ENCODE assay signal across 35 cellular contexts in the genomic region with DNA sequence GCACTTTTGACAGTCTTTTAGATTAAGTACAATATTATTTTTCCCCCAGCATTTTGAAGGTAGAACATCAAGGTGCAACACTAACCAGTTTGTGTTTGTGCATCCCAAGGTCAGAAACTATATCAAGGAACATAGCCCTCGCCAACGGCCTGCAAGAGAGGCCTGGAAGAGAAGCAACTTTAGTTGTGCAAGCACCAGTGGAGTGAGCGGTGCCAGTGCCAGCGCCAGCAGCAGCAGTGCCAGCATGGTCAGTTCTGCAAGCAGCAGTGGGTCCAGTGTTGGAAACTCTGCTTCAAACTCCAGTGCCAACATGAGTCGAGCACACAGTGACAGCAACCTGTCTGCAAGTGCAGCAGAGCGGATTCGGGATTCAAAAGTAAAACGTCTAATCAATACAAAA.
"Had no signal": no experiment of that assay in that cellular context is flagged by ENCODE, and none has a peak within 500 bp of the region (broad histone marks: within the 10 kb centered on the region; RNA-seq: fewer than 3 reads in every experiment).

No MANE protein-coding gene starts in this region.

- H3K9me3 Mint-ChIP-seq: activated B cell treated with CpG ODN at 0.5 μM for 24 hours; activated CD4-positive, alpha-beta memory T cell treated with anti-CD3 and anti-CD28 coated beads for 36 hours; activated CD4-positive, alpha-beta T cell treated with anti-CD3 and anti-CD28 coated beads, Interleukin-2, amount 10 ng/mL, durations not matched to agents 24 days and 14 days; activated CD8-positive, alpha-beta T cell treated with anti-CD3 and anti-CD28 coated beads for 36 hours; activated naive CD4-positive, alpha-beta T cell treated with anti-CD3 and anti-CD28 coated beads for 36 hours; activated naive CD8-positive, alpha-beta T cell treated with anti-CD3 and anti-CD28 coated beads, Interleukin-2, amount 10 ng/mL, durations not matched to agents 7 days and 5 days; activated naive CD8-positive, alpha-beta T cell treated with anti-CD3 and anti-CD28 coated beads, Interleukin-2, amount 50 U/mL, for 24 hours; activated T-cell treated with anti-CD3 and anti-CD28 coated beads, Interleukin-2, amount 50 U/mL, for 4 hours; activated T-cell treated with anti-CD3 and anti-CD28 coated beads, Interleukin-2, amount 50 U/mL, for 72 hours; activated T-helper 1 cell treated with anti-CD3 and anti-CD28 coated beads, Interleukin-12 subunit alpha, Interleukin-12 subunit beta, Interleukin-2, Interleukin-4 antibody, amounts not matched to agents 30 ng/mL and 10 ng/mL and 1 ng/mL, durations not matched to agents 14 hours and 24 hours and 36 hours; activated T-helper 17 cell treated with anti-CD3 and anti-CD28 coated beads, Interleukin-2, amount 50 U/mL, for 72 hours; brain; T-helper 1 cell treated with Interleukin-12 subunit alpha and Interleukin-12 subunit beta and Interleukin-4 antibody, amounts not matched to agents 30 μg/mL and 1 μg/mL, for 36 hours; T-helper 2 cell treated with Interferon-gamma antibody and Interleukin-4, amounts not matched to agents 5 μg/mL and 100 μg/mL, for 36 hours had no signal

- DNase-seq: activated B cell treated with CpG ODN at 0.5 μM for 24 hours; activated CD4-positive, alpha-beta memory T cell treated with anti-CD3 and anti-CD28 coated beads for 36 hours; activated CD4-positive, alpha-beta T cell treated with anti-CD3 and anti-CD28 coated beads for 4 hours; activated CD4-positive, alpha-beta T cell treated with anti-CD3 and anti-CD28 coated beads, Interleukin-2, amount 10 ng/mL, durations not matched to agents 24 days and 14 days; activated CD4-positive, alpha-beta T cell treated with anti-CD3 and anti-CD28 coated beads, Interleukin-2, amount 50 U/mL, for 1 hour; activated CD4-positive, alpha-beta T cell treated with anti-CD3 and anti-CD28 coated beads, Interleukin-2, amount 50 U/mL, for 4 hours; activated CD4-positive, CD25-positive, alpha-beta regulatory T cell treated with anti-CD3 and anti-CD28 coated beads, Interleukin-2, amount 50 U/mL, for 72 hours; activated CD8-positive, alpha-beta memory T cell treated with anti-CD3 and anti-CD28 coated beads, Interleukin-2, amount 50 U/mL, for 4 hours; activated CD8-positive, alpha-beta T cell treated with anti-CD3 and anti-CD28 coated beads for 36 hours; activated effector memory CD4-positive, alpha-beta T cell treated with anti-CD3 and anti-CD28 coated beads, Interleukin-2, amount 50 U/mL, for 16 hours; activated gamma-delta T cell treated with Interleukin-2 at 50 U/mL for 16 hours; activated naive CD4-positive, alpha-beta T cell; activated naive CD4-positive, alpha-beta T cell treated with anti-CD3 and anti-CD28 coated beads for 36 hours; activated naive CD4-positive, alpha-beta T cell treated with anti-CD3 and anti-CD28 coated beads, Interleukin-2, amount 50 U/mL, for 16 hours; activated naive CD8-positive, alpha-beta T cell treated with anti-CD3 and anti-CD28 coated beads, Interleukin-2, amount 10 ng/mL, durations not matched to agents 7 days and 5 days; activated naive CD8-positive, alpha-beta T cell treated with anti-CD3 and anti-CD28 coated beads, Interleukin-2, amount 50 U/mL, for 24 hours; activated T-cell treated with anti-CD3 and anti-CD28 coated beads for 4 hours; activated T-cell treated with anti-CD3 and anti-CD28 coated beads, Interleukin-2, amount 50 U/mL, for 1 hour; activated T-cell treated with anti-CD3 and anti-CD28 coated beads, Interleukin-2, amount 50 U/mL, for 4 hours; activated T-cell treated with anti-CD3 and anti-CD28 coated beads, Interleukin-2, amount 50 U/mL, for 72 hours; central memory CD4-positive, alpha-beta T cell; T-helper 1 cell; T-helper 2 cell; T-helper 9 cell had no signal

- FAIRE-seq: bronchial epithelial cell, TTC549 had no signal

- ATAC-seq: activated CD8-positive, alpha-beta T cell treated with anti-CD3 and anti-CD28 coated beads for 36 hours; activated naive CD8-positive, alpha-beta T cell treated with anti-CD3 and anti-CD28 coated beads, Interleukin-2, amount 50 U/mL, for 24 hours; activated T-cell treated with anti-CD3 and anti-CD28 coated beads, Interleukin-2, amount 50 U/mL, for 4 hours; activated T-cell treated with anti-CD3 and anti-CD28 coated beads, Interleukin-2, amount 50 U/mL, for 72 hours; activated T-helper 17 cell treated with anti-CD3 and anti-CD28 coated beads, Interleukin-2, amount 50 U/mL, for 72 hours had no signal

- H3K4me3 ChIP-seq: ascending aorta, cardiac muscle cell had no signal

- H3K27ac ChIP-seq: ascending aorta, cardiac muscle cell, VCaP had no signal

- H3K27me3 ChIP-seq: ascending aorta, cardiac muscle cell had no signal

- H3K36me3 Mint-ChIP-seq: activated naive CD8-positive, alpha-beta T cell had no signal

- H3K9me3 ChIP-seq: ascending aorta had no signal

- H3K27ac Mint-ChIP-seq: activated B cell treated with CpG ODN at 0.5 μM for 24 hours; activated CD4-positive, alpha-beta memory T cell treated with anti-CD3 and anti-CD28 coated beads for 36 hours; activated CD4-positive, alpha-beta T cell treated with anti-CD3 and anti-CD28 coated beads, Interleukin-2, amount 10 ng/mL, durations not matched to agents 24 days and 14 days; activated CD8-positive, alpha-beta T cell treated with anti-CD3 and anti-CD28 coated beads for 36 hours; activated naive CD4-positive, alpha-beta T cell treated with anti-CD3 and anti-CD28 coated beads for 36 hours; activated naive CD8-positive, alpha-beta T cell; activated naive CD8-positive, alpha-beta T cell treated with anti-CD3 and anti-CD28 coated beads, Interleukin-2, amount 10 ng/mL, durations not matched to agents 7 days and 5 days; activated naive CD8-positive, alpha-beta T cell treated with anti-CD3 and anti-CD28 coated beads, Interleukin-2, amount 50 U/mL, for 24 hours; activated T-cell treated with anti-CD3 and anti-CD28 coated beads, Interleukin-2, amount 50 U/mL, for 72 hours; activated T-helper 1 cell treated with anti-CD3 and anti-CD28 coated beads, Interleukin-12 subunit alpha, Interleukin-12 subunit beta, Interleukin-2, Interleukin-4 antibody, amounts not matched to agents 30 ng/mL and 10 ng/mL and 1 ng/mL, durations not matched to agents 14 hours and 24 hours and 36 hours; activated T-helper 17 cell treated with anti-CD3 and anti-CD28 coated beads, Interleukin-2, amount 50 U/mL, for 72 hours; brain; T-helper 1 cell treated with Interleukin-12 subunit alpha and Interleukin-12 subunit beta and Interleukin-4 antibody, amounts not matched to agents 30 μg/mL and 1 μg/mL, for 36 hours; T-helper 2 cell treated with Interferon-gamma antibody and Interleukin-4, amounts not matched to agents 5 μg/mL and 100 μg/mL, for 36 hours had no signal

- H3K4me1 ChIP-seq: ascending aorta had no signal
